ENCODE assay signal across 23 cellular contexts in genomic region chr18:12256946-12257345, GRCh38. TPM values are rescaled to one million over a fixed set of nuclear protein-coding genes. Genes with fewer than 3 reads are reported as not detected.
DNase-seq lines count a peak whose midpoint lies in the region; ATAC-seq and TF ChIP-seq lines count a peak whose summit lies in the region.
"Had no signal": no experiment of that assay in that cellular context is flagged by ENCODE, and none has a peak within 500 bp of the region (broad histone marks: within the 10 kb centered on the region; RNA-seq: fewer than 3 reads in every experiment).

No MANE protein-coding gene starts in this region.

- TF ChIP-seq POLR2A in spleen (IDR thresholded peaks at IDR 0.05): no peak
- no peak for TF ChIP-seq POLR2A in body of pancreas (IDR thresholded peaks at IDR 0.05)

- 15 to 36% (median 24%) methylated on average over 6 of the region's 6 CpGs for WGBS in spleen, 5 donors
- 48 to 60% methylated on average over 6 of the region's 6 CpGs for WGBS in body of pancreas, 2 donors

- intact Hi-C loops in cardiac septum (cut with DNase I): no loop called here
- intact Hi-C loops in spleen (cut with DNase I; ENCODE audit: low total_unique reads): no loop called here
- intact Hi-C loops in body of pancreas (cut with DNase I): no loop called here
- intact Hi-C loops in mucosa of descending colon (cut with DNase I, micrococcal nuclease): no loop called here

- H3K27ac ChIP-seq in right atrium auricular region (no peak overlapping the region), spleen (no peak overlapping the region), body of pancreas (no peak overlapping the region)
- H3K27ac ChIP-seq: A549, HL-60, uterus had no signal

- H3K4me1 ChIP-seq in right atrium auricular region: peaks cover 0 to 19% of the 10 kb centered on the region in 2 donors
- peaks cover 9 to 36% (median 29%) of the 10 kb centered on the region in 6 donors for H3K4me1 ChIP-seq in spleen
- H3K4me1 ChIP-seq in body of pancreas: peaks cover 17% of the 10 kb centered on the region
- H3K4me1 ChIP-seq in mucosa of descending colon (ENCODE audit: low read depth): peaks cover 2% of the 10 kb centered on the region
- H3K4me1 ChIP-seq: A549, HAP-1, psoas muscle had no signal

- DNase-seq in cardiac septum (ENCODE audit: low spot score) (peak; percentile 64), right atrium auricular region (ENCODE audit: low spot score) (no peak), OCI-M1 (lab: John Stamatoyannopoulos, UW) (peak; percentile 14), epithelial cell of esophagus (ENCODE audit: low read depth) (peak; percentile 16), spleen (peak; percentile 59), body of pancreas (no peak), mucosa of descending colon (no peak)
- DNase-seq: activated CD4-positive, CD25-positive, alpha-beta regulatory T cell; activated CD8-positive, alpha-beta T cell treated with anti-CD3 and anti-CD28 coated beads, Interleukin-2, amount 10 ng/mL, durations not matched to agents 7 days and 5 days; activated naive CD4-positive, alpha-beta T cell treated with anti-CD3 and anti-CD28 coated beads, Interleukin-2, amount 50 U/mL, for 16 hours; activated T-cell treated with anti-CD3 and anti-CD28 coated beads, Interleukin-2, amount 50 U/mL, for 24 hours; DMS 273 treated with DMSO at 0.1 percent for 48 hours; endodermal cell; NCI-H2029; NCI-H510A; substantia nigra; uterus had no signal

- TF ChIP-seq CTCF in right atrium auricular region (IDR thresholded peaks at IDR 0.05) (no peak), epithelial cell of esophagus (IDR thresholded peaks at IDR 0.05; ENCODE audit: insufficient read depth, low read depth, low read length, missing control alignments) (no peak), spleen (IDR thresholded peaks at IDR 0.05 in 8 of 11, conservative IDR thresholded peaks at IDR 0.05 in 3 of 11) (no peak), body of pancreas (IDR thresholded peaks at IDR 0.05) (no peak), mucosa of descending colon (IDR thresholded peaks at IDR 0.05) (no peak)

- H3K4me3 ChIP-seq in right atrium auricular region: no peak overlapping the region
- H3K4me3 ChIP-seq in epithelial cell of esophagus (ENCODE audit: low read length): no peak overlapping the region
- H3K4me3 ChIP-seq in spleen: no peak overlapping the region
- H3K4me3 ChIP-seq in body of pancreas: no peak overlapping the region
- H3K4me3 ChIP-seq in mucosa of descending colon: no peak overlapping the region
- H3K4me3 ChIP-seq: A549, HAP-1, psoas muscle, uterus had no signal

- no peak for ATAC-seq in body of pancreas
- no peak for ATAC-seq in GM21526 (IDR thresholded peaks at IDR 0.05; ENCODE audit: low FRiP score, unreplicated experiment)
- no peak for ATAC-seq in mucosa of descending colon
- ATAC-seq: A549; activated CD8-positive, alpha-beta T cell treated with anti-CD3 and anti-CD28 coated beads, Interleukin-2, amount 10 ng/mL, durations not matched to agents 7 days and 5 days; psoas muscle had no signal

- H3K36me3 ChIP-seq in right atrium auricular region: no peaks in the 10 kb centered on the region
- H3K36me3 ChIP-seq in spleen: no peaks in the 10 kb centered on the region
- no peaks in the 10 kb centered on the region for H3K36me3 ChIP-seq in body of pancreas (replicated peaks in 1 of 2; ENCODE audit: insufficient read depth in 1 of 2, low read depth in 2 of 2)
- H3K36me3 ChIP-seq in mucosa of descending colon (ENCODE audit: low read depth): no peaks in the 10 kb centered on the region
- H3K36me3 ChIP-seq: HAP-1, uterus had no signal

- H3K27me3 ChIP-seq in right atrium auricular region (no peaks in the 10 kb centered on the region), spleen (replicated peaks in 1 of 7) (peaks cover 0 to 79% (median 30%) of the 10 kb centered on the region in 7 donors), body of pancreas (peaks cover 0 to 5% of the 10 kb centered on the region in 2 donors)

- H3K9me3 ChIP-seq in right atrium auricular region (no peaks in the 10 kb centered on the region), spleen (no peaks in the 10 kb centered on the region), body of pancreas (no peaks in the 10 kb centered on the region), mucosa of descending colon (no peaks in the 10 kb centered on the region)
- H3K9me3 ChIP-seq: A549, HAP-1, psoas muscle, uterus had no signal

RNA-seq across cellular contexts. Expression of gene CIDEA, which starts 2.8 kb away (rescaled TPM):
- total RNA-seq in cardiac septum (0.40 TPM), right atrium auricular region (1 to 10 TPM in 1 of 2 donors, under 1 TPM in 1; 0.82 to 3.9 TPM), spleen (not detected), body of pancreas (10 to 100 TPM in 1 of 2 donors, not detected in 1; 56.7 TPM), mucosa of descending colon (under 1 TPM in 2 of 3 donors, not detected in 1; 0.58 to 0.98 TPM)
- polyA plus RNA-seq in spleen: not detected
- total RNA-seq: activated CD8-positive, alpha-beta T cell treated with anti-CD3 and anti-CD28 coated beads, Interleukin-2, amount 10 ng/mL, durations not matched to agents 7 days and 5 days; endodermal cell; uterus had no signal
- polyA plus RNA-seq: A549, CD14-positive monocyte had no signal

RNA-seq across cellular contexts. Expression of gene TUBB6, which starts 51.1 kb away (rescaled TPM):
- total RNA-seq in cardiac septum (155 TPM), right atrium auricular region (100 to 1,000 TPM; 158 to 337 TPM), spleen (10 to 100 TPM; 29.9 to 65.6 (median 51.4) TPM), body of pancreas (100 to 1,000 TPM in 1 of 2 donors, 10 to 100 TPM in 1; 71.1 to 109 TPM), mucosa of descending colon (100 to 1,000 TPM in 1 of 3 donors, 10 to 100 TPM in 1, 1 to 10 TPM in 1; 9.2 to 116 (median 32.9) TPM)
- polyA plus RNA-seq in spleen: 10 to 100 TPM; 29.0 to 43.4 (median 35.5) TPM

Comparison
In these comparisons a context has a peak if more than half of its experiments do, and no peak if none do; other contexts are left out.
1. DNase-seq: peak in cardiac septum (single experiment), OCI-M1 (single experiment), epithelial cell of esophagus (single experiment) and spleen (single experiment); none in right atrium auricular region (single experiment), body of pancreas (0 of 4) and mucosa of descending colon (0 of 3).